ENCODE assay signal across 8 cellular contexts in the genomic region with DNA sequence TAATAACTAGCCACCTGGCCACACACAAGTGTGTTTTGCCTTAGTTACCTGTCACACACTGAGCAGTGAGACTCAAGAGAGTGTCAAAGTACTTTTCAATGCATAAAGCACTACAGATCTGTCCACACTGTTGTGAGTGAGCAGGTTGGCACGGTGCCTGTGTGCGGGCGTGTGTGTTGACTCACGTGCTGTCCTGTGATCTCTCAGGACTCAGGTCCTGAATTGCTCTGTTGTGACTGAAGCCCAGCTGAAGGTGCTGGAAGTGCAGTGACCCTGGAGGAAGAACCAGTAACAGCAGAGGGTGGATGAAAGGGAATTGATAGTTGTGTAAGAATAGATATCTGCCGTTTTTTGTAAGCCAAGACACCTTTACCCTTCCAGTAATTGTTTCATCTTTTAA. TPM values are rescaled to one million over a fixed set of nuclear protein-coding genes. Genes with fewer than 3 reads are reported as not detected.
A peak's percentile ranks its signal among the peaks of the same experiment; 100 is the strongest.
DNase-seq lines count a peak whose midpoint lies in the region; ATAC-seq lines count a peak whose summit lies in the region.

No MANE protein-coding gene starts in this region.

- peaks cover 0 to 7% of the 10 kb centered on the region in 2 donors for H3K27me3 Mint-ChIP-seq in stimulated activated naive B cell treated with anti-CD40 and anti-IgM and Interleukin-4, amounts not matched to agents 10 μg/mL and 1 μg/mL and 100 μg/mL, for 72 hours

- no peaks in the 10 kb centered on the region for H3K9me3 ChIP-seq in MG63

- no peak overlapping the region for H3K4me3 ChIP-seq in MG63

- H3K36me3 ChIP-seq in MG63 = no peaks in the 10 kb centered on the region

- DNase-seq in DMS 273 (lab: John Stamatoyannopoulos, UW; ENCODE audit: unreplicated experiment) (peak; percentile 77), MG63 (peak; percentile 83), amniotic epithelial cell (ENCODE audit: low read depth) (peak; percentile 54), lung microvascular endothelial cell (ENCODE audit: low read depth in 2 of 2) (peak; percentile 35 to 86), anterior cingulate cortex (lab: John Stamatoyannopoulos, UW) (no peak), pons (ENCODE audit: low spot score) (no peak)
- no peak for DNase-seq in stimulated activated naive B cell treated with anti-CD40 and anti-IgM and Interleukin-4, amounts not matched to agents 10 μg/mL and 1 μg/mL and 100 μg/mL, for 72 hours

- ATAC-seq in stimulated activated naive B cell treated with anti-CD40 and anti-IgM and Interleukin-4, amounts not matched to agents 10 μg/mL and 1 μg/mL and 100 μg/mL, for 72 hours (replicated peaks) = no peak
- ATAC-seq in GM18520 (IDR thresholded peaks at IDR 0.05; ENCODE audit: unreplicated experiment) = no peak

- H3K4me1 Mint-ChIP-seq in stimulated activated naive B cell treated with anti-CD40 and anti-IgM and Interleukin-4, amounts not matched to agents 10 μg/mL and 1 μg/mL and 100 μg/mL, for 72 hours = no peaks in the 10 kb centered on the region

- H3K27me3 ChIP-seq in MG63 = no peaks in the 10 kb centered on the region

- H3K9me3 Mint-ChIP-seq in stimulated activated naive B cell treated with anti-CD40 and anti-IgM and Interleukin-4, amounts not matched to agents 10 μg/mL and 1 μg/mL and 100 μg/mL, for 72 hours = peaks cover 6 to 10% of the 10 kb centered on the region in 2 donors

- no peak overlapping the region for H3K27ac Mint-ChIP-seq in stimulated activated naive B cell treated with anti-CD40 and anti-IgM and Interleukin-4, amounts not matched to agents 10 μg/mL and 1 μg/mL and 100 μg/mL, for 72 hours

- no peaks in the 10 kb centered on the region for H3K36me3 Mint-ChIP-seq in stimulated activated naive B cell treated with anti-CD40 and anti-IgM and Interleukin-4, amounts not matched to agents 10 μg/mL and 1 μg/mL and 100 μg/mL, for 72 hours

- H3K4me3 Mint-ChIP-seq in stimulated activated naive B cell treated with anti-CD40 and anti-IgM and Interleukin-4, amounts not matched to agents 10 μg/mL and 1 μg/mL and 100 μg/mL, for 72 hours = no peak overlapping the region

RNA-seq across cellular contexts. Expression of gene SLC16A10, which starts 18.3 kb away (rescaled TPM):
- total RNA-seq in MG63 (2014; rRNA removed; shearing (Covaris generic); ENCODE audit: low replicate concordance) = 0.40 and 1.5 TPM in 2 replicates
- 0.20 TPM in 1 of 2 replicates, not detected in the other for total RNA-seq in lung microvascular endothelial cell

Comparison
In these comparisons a context has a peak if more than half of its experiments do, and no peak if none do; other contexts are left out.
1. DNase-seq: peak in DMS 273 (single experiment), MG63 (single experiment), amniotic epithelial cell (single experiment) and lung microvascular endothelial cell (2 of 2); none in stimulated activated naive B cell treated with anti-CD40 and anti-IgM and Interleukin-4, amounts not matched to agents 10 μg/mL and 1 μg/mL and 100 μg/mL, for 72 hours (single experiment), anterior cingulate cortex (0 of 58) and pons (single experiment).